Comparison of ENCODE assay signal across 21 cellular contexts in the genomic region with DNA sequence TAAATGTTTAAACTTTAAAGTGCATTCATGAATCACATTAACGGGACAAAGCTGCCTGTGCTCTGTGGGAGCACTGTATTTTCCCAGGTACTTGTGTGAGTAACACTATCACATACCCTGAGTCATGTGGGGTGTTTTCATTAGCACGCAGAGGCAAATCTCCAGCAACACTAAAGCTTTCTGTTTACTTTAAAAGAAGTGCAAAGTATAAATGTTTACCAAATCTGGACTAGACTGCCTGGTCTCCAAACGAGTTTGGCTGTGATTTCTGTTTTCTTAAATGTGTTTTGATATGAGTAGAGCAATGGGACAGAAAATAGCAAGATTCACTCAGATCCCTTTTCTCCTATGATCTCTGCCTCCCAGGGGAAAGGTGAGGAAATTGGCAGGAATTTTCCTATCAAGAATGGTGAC. TPM values are rescaled to one million over a fixed set of nuclear protein-coding genes. Genes with fewer than 3 reads are reported as not detected.
DNase-seq lines count a peak whose midpoint lies in the region; ATAC-seq, FAIRE-seq and TF ChIP-seq lines count a peak whose summit lies in the region.
"Had no signal": no experiment of that assay in that cellular context is flagged by ENCODE, and none has a peak within 500 bp of the region (broad histone marks: within the 10 kb centered on the region; RNA-seq: fewer than 3 reads in every experiment).

No MANE protein-coding gene starts in this region.

- no peaks in the 10 kb centered on the region for H3K9me2 ChIP-seq in HCT116 (ENCODE audit: insufficient read depth)

- peak overlapping the region; percentile 26 for H3K4me2 ChIP-seq in HCT116 (ENCODE audit: low read length)

- peak; percentile 62 for ATAC-seq in HCT116
- ATAC-seq in esophagus mucosa: peak; percentile 55
- ATAC-seq in stimulated activated naive CD8-positive, alpha-beta T cell treated with anti-CD3 and anti-CD28 coated beads, Interleukin-15, Interleukin-2, amounts not matched to agents 100 U/mL and 50 U/mL, for 24 hours: no peak
- ATAC-seq: natural killer cell treated with Interleukin-12 subunit alpha and Interleukin-12 subunit beta and Interleukin-15 and Interleukin-18, amount 100 ng/mL, for 72 hours had no signal

- POLR2A ChIA-PET in HCT116 (lab: Charles Lee) (no interaction called here), RWPE1 (lab: Yijun Ruan, JAX; ENCODE audit: low non-redundant PET) (no interaction called here)

- peaks cover 3 to 7% of the 10 kb centered on the region in 2 experiments; a peak in 2 of 4 replicates for H3K4me1 ChIP-seq in HCT116 (ENCODE audit: control insufficient read depth in 1 of 2, insufficient read depth in 2 of 2, low read length in 2 of 2)
- H3K4me1 ChIP-seq: Peyer's patch, right atrium auricular region, thyroid gland had no signal

- H3K9me3 ChIP-seq in HCT116 (ENCODE audit: control insufficient read depth in 1 of 2, insufficient read depth in 1 of 2, low read depth in 1 of 2, low read length in 2 of 2): no peaks in the 10 kb centered on the region
- H3K9me3 ChIP-seq: Peyer's patch, thyroid gland had no signal

- no peaks in the 10 kb centered on the region for H3K27me3 ChIP-seq in HCT116 (ENCODE audit: insufficient read depth, low read length)
- H3K27me3 ChIP-seq: Peyer's patch, right atrium auricular region, thyroid gland had no signal

- no peak overlapping the region for H3K27ac ChIP-seq in HCT116 (ENCODE audit: low read depth, low read length)
- H3K27ac ChIP-seq in RWPE1: no peak overlapping the region
- H3K27ac ChIP-seq: Peyer's patch, right atrium auricular region, thyroid gland had no signal

- H4K20me1 ChIP-seq in HCT116 (ENCODE audit: insufficient read depth): no peaks in the 10 kb centered on the region

- RAD21 ChIA-PET in HCT116 (lab: Charles Lee; ENCODE audit: low non-redundant PET in 1 of 2, low total read pairs in 2 of 2, uncharacterized antibody in 2 of 2, unreplicated experiment in 2 of 2): no interaction called here

- CTCF ChIA-PET in HCT116 (lab: Charles Lee) (no interaction called here), RWPE1 (lab: Yijun Ruan, JAX) (no interaction called here)

- no peak for TF ChIP-seq RAD21 in HCT116 (IDR thresholded peaks at IDR 0.05; ENCODE audit: low read depth)

- H3K79me2 ChIP-seq in HCT116 (ENCODE audit: insufficient read depth, low read length): no peaks in the 10 kb centered on the region

- peak overlapping the region; percentile 71 for H2AFZ ChIP-seq in HCT116 (ENCODE audit: low read depth, low read length, poor library complexity, severe bottlenecking)

- H3K4me3 ChIP-seq in HCT116 (replicated peaks in 1 of 2; ENCODE audit: low read depth in 1 of 2, low read length in 2 of 2): no peak overlapping the region
- H3K4me3 ChIP-seq: Peyer's patch, right atrium auricular region, thyroid gland had no signal

- no peak for FAIRE-seq in GM12892 (lab: Jason Lieb, UNC)
- FAIRE-seq: G401.6 had no signal

- no TSS peak for BruUV-seq in HCT116 (replicated peaks; lab: Mats Ljungman, UMichigan)

- H3K36me3 ChIP-seq in HCT116 (ENCODE audit: control insufficient read depth in 1 of 2, insufficient read depth in 2 of 2, low read length in 2 of 2): no peaks in the 10 kb centered on the region
- H3K36me3 ChIP-seq: Peyer's patch, right atrium auricular region, thyroid gland had no signal

- DNase-seq in HCT116 (ENCODE audit: low read depth, low spot score): no peak
- DNase-seq in RWPE1 (ENCODE audit: low spot score): peak; percentile 54
- peak; percentile 85 for DNase-seq in renal cortical epithelial cell (ENCODE audit: low read depth)
- no peak for DNase-seq in stimulated activated naive CD8-positive, alpha-beta T cell treated with anti-CD3 and anti-CD28 coated beads, Interleukin-15, Interleukin-2, amounts not matched to agents 100 U/mL and 50 U/mL, for 24 hours
- no peak for DNase-seq in GM12892 (ENCODE audit: insufficient read length)
- no peak for DNase-seq in activated CD8-positive, alpha-beta memory T cell treated with anti-CD3 and anti-CD28 coated beads, Interleukin-2, amount 50 U/mL, for 48 hours
- no peak for DNase-seq in effector CD4-positive, alpha-beta T cell
- DNase-seq: activated CD4-positive, CD25-positive, alpha-beta regulatory T cell treated with anti-CD3 and anti-CD28 coated beads, Interleukin-2, amount 50 U/mL, for 72 hours; C1 segment of cervical spinal cord; cerebellar nuclear complex; NCI-H1436; NCI-H524; Peyer's patch; stimulated activated CD4-positive, alpha-beta T cell treated with anti-CD3 and anti-CD28 coated beads, Interleukin-2, amount 100 ng/mL, for 48 hours; T-helper 1 cell; thyroid gland had no signal

- H3K9ac ChIP-seq in HCT116 (ENCODE audit: low read length): no peak overlapping the region

- TF ChIP-seq CTCF in HCT116 (IDR thresholded peaks at IDR 0.05 in 2 of 3, conservative IDR thresholded peaks at IDR 0.05 in 1 of 3; ENCODE audit: borderline replicate concordance in 1 of 3, insufficient read depth in 1 of 3, low read depth in 2 of 3, low read length in 2 of 3): no peak
- no peak for TF ChIP-seq CTCF in RWPE1 (conservative IDR thresholded peaks at IDR 0.05; ENCODE audit: low read depth)

- intact Hi-C loops in HCT116 (cut with micrococcal nuclease): no loop called here

- TF ChIP-seq POLR2A in HCT116 (IDR thresholded peaks at IDR 0.05; ENCODE audit: borderline replicate concordance, extremely low read depth, insufficient read depth, insufficient read length) (no peak), GM12892 (IDR thresholded peaks at IDR 0.05; ENCODE audit: low read depth, low read length) (no peak)

TF ChIP-seq in HCT116, 20 proteins besides CTCF, POLR2A, EP300 and RAD21:
- TF ChIP-seq CEBPB (IDR thresholded peaks at IDR 0.05; ENCODE audit: low read depth) (no peak), EZH2 (IDR thresholded peaks at IDR 0.05) (no peak), TCF7L2 (IDR thresholded peaks at IDR 0.05; ENCODE audit: borderline replicate concordance, extremely low read depth, insufficient read depth, insufficient read length) (no peak), JUND (IDR thresholded peaks at IDR 0.05) (0 out of 2 replicates have a peak, but pooled peaks have one; percentile 8)
TF ChIP-seq in HCT116: peak in this region for 1.

RNA-seq across cellular contexts. Expression of gene RIPPLY2, which starts 28.8 kb away (rescaled TPM):
- total RNA-seq in HCT116 (2021; ENCODE audit: unreplicated experiment) (not detected), esophagus mucosa (not detected), renal cortical epithelial cell (not detected in 2 replicates)
- not detected in 2 replicates for polyA plus RNA-seq in HCT116 (2012)
- polyA plus RNA-seq in GM12892 (2012; ENCODE audit: missing spikeins): not detected
- total RNA-seq: liver; natural killer cell treated with Interleukin-12 subunit alpha and Interleukin-12 subunit beta and Interleukin-15 and Interleukin-18, amount 100 ng/mL, for 72 hours; Peyer's patch; right atrium auricular region; thyroid gland had no signal
- polyA plus RNA-seq: liver had no signal

RNA-seq across cellular contexts. Expression of gene CYB5R4, which starts 35.1 kb away (rescaled TPM):
- total RNA-seq in HCT116 (2021; ENCODE audit: unreplicated experiment) (24.0 TPM), esophagus mucosa (23.1 TPM), renal cortical epithelial cell (15.6 and 17.1 TPM in 2 replicates)
- polyA plus RNA-seq in HCT116 (2012): 5.0 and 8.5 TPM in 2 replicates
- polyA plus RNA-seq in GM12892 (2012; ENCODE audit: missing spikeins): 17.7 TPM

Comparison
In these comparisons a context has a peak if more than half of its experiments do, and no peak if none do; other contexts are left out.
1. DNase-seq: peak in RWPE1 (single experiment) and renal cortical epithelial cell (single experiment); none in HCT116 (single experiment), stimulated activated naive CD8-positive, alpha-beta T cell treated with anti-CD3 and anti-CD28 coated beads, Interleukin-15, Interleukin-2, amounts not matched to agents 100 U/mL and 50 U/mL, for 24 hours (single experiment), GM12892 (single experiment), activated CD8-positive, alpha-beta memory T cell treated with anti-CD3 and anti-CD28 coated beads, Interleukin-2, amount 50 U/mL, for 48 hours (single experiment) and effector CD4-positive, alpha-beta T cell (single experiment).